In genomic region chr1:100354971-100355394, GRCh38 we compare ENCODE assay signal across 8 cellular contexts. TPM values are rescaled to one million over a fixed set of nuclear protein-coding genes. Genes with fewer than 3 reads are reported as not detected.
A peak's percentile ranks its signal among the peaks of the same experiment; 100 is the strongest.
DNase-seq lines count a peak whose midpoint lies in the region; ATAC-seq and TF ChIP-seq lines count a peak whose summit lies in the region.

No MANE protein-coding gene starts in this region.

- peaks cover 3% of the 10 kb centered on the region; the same call in 1 of the 2 replicates for H3K36me3 ChIP-seq in Panc1 (ENCODE audit: control insufficient read depth, insufficient read depth, low read length)
- peaks cover 27% of the 10 kb centered on the region for H3K36me3 ChIP-seq in effector memory CD4-positive, alpha-beta T cell (ENCODE audit: control insufficient read depth, insufficient read depth, low read length)

- no peak overlapping the region for H3K4me3 ChIP-seq in Panc1 (ENCODE audit: low read depth in 2 of 2, low read length in 2 of 2)
- peak overlapping the region; percentile 99 for H3K4me3 ChIP-seq in effector memory CD4-positive, alpha-beta T cell (ENCODE audit: insufficient read depth, low read depth, low read length, poor library complexity, severe bottlenecking)

- no TSS peak for BruUV-seq in Panc1 (replicated peaks; lab: Mats Ljungman, UMichigan)

- H3K9me3 ChIP-seq in Panc1 (ENCODE audit: control insufficient read depth, insufficient read depth, low read depth, low read length), result no peaks in the 10 kb centered on the region
- no peaks in the 10 kb centered on the region for H3K9me3 ChIP-seq in effector memory CD4-positive, alpha-beta T cell (ENCODE audit: control insufficient read depth, low read length)

- no peaks in the 10 kb centered on the region for H3K27me3 ChIP-seq in Panc1 (ENCODE audit: control insufficient read depth, insufficient read depth, low read length)
- H3K27me3 ChIP-seq in effector memory CD4-positive, alpha-beta T cell (replicated peaks; ENCODE audit: control insufficient read depth, insufficient read depth, low read length, poor library complexity, severe bottlenecking), result no peaks in the 10 kb centered on the region

- peak; percentile 27 for DNase-seq in stimulated activated CD4-positive, alpha-beta T cell treated with anti-CD3 and anti-CD28 coated beads, Interleukin-15, amount 100 ng/mL, for 24 hours
- DNase-seq in stimulated activated CD4-positive, alpha-beta T cell treated with anti-CD3 and anti-CD28 coated beads, Interleukin-2, amount 100 ng/mL, for 48 hours, result no peak
- no peak for DNase-seq in Panc1 (ENCODE audit: low read depth, low spot score)
- DNase-seq in effector memory CD4-positive, alpha-beta T cell, result no peak
- peak; percentile 24 for DNase-seq in pons (ENCODE audit: low spot score)
- no peak for DNase-seq in cerebellum (ENCODE audit: low spot score)
- no peak for DNase-seq in epidermal melanocyte (ENCODE audit: insufficient read length, low spot score)
- DNase-seq in hepatic stellate cell (ENCODE audit: low spot score), result no peak

- TF ChIP-seq CTCF in Panc1 (IDR thresholded peaks at IDR 0.05), result no peak

- intact Hi-C loops in Panc1 (cut with micrococcal nuclease; ENCODE audit: unreplicated experiment), result loop anchor here (10.0 kb wide), 1 partner anchor 100 kb away; no protein-coding TSS in a partner anchor

- CTCF ChIA-PET in Panc1 (lab: Charles Lee), result no interaction called here

- POLR2A ChIA-PET in Panc1 (lab: Charles Lee), result no interaction called here

- 0 out of 2 replicates have a peak overlapping the region, but pooled peaks have one; percentile 17 for H3K27ac ChIP-seq in Panc1 (ENCODE audit: low read length)
- peak overlapping the region; percentile 96 for H3K27ac ChIP-seq in effector memory CD4-positive, alpha-beta T cell (ENCODE audit: insufficient read depth, low read length, poor library complexity, severe bottlenecking)

- H3K4me1 ChIP-seq in Panc1 (ENCODE audit: control insufficient read depth, insufficient read depth, low read length), result peaks cover 18% of the 10 kb centered on the region
- peaks cover 43% of the 10 kb centered on the region for H3K4me1 ChIP-seq in effector memory CD4-positive, alpha-beta T cell (ENCODE audit: control insufficient read depth, insufficient read depth, low read length, poor library complexity, severe bottlenecking)

- in situ Hi-C loops in Panc1 (cut with HindIII; ENCODE audit: low pct_unique_long_range_greater_than_20kb, low sequenced_read_pairs), result no loop called here

- no peak for ATAC-seq in Panc1

RNA-seq across cellular contexts. Expression of gene CDC14A, which starts 2.7 kb away (rescaled TPM):
- total RNA-seq in Panc1 (2021; ENCODE audit: unreplicated experiment) (6.6 TPM), cerebellum (11.4 TPM)
- 1.9 TPM for polyA plus RNA-seq in Panc1 (2012; ENCODE audit: insufficient read length)

Comparison
In these comparisons a context has a peak if more than half of its experiments do, and no peak if none do; other contexts are left out.
1. DNase-seq: peak in stimulated activated CD4-positive, alpha-beta T cell treated with anti-CD3 and anti-CD28 coated beads, Interleukin-15, amount 100 ng/mL, for 24 hours (single experiment) and pons (single experiment); none in stimulated activated CD4-positive, alpha-beta T cell treated with anti-CD3 and anti-CD28 coated beads, Interleukin-2, amount 100 ng/mL, for 48 hours (0 of 2), Panc1 (single experiment), effector memory CD4-positive, alpha-beta T cell (0 of 3), cerebellum (single experiment), epidermal melanocyte (single experiment) and hepatic stellate cell (single experiment).